Comparison of ENCODE assay signal across 6 cellular contexts in genomic region chr19:46616631-46617322, GRCh38. TPM values are rescaled to one million over a fixed set of nuclear protein-coding genes. Genes with fewer than 3 reads are reported as not detected.
A peak's percentile ranks its signal among the peaks of the same experiment; 100 is the strongest.
DNase-seq lines count a peak whose midpoint lies in the region; ATAC-seq, FAIRE-seq and TF ChIP-seq lines count a peak whose summit lies in the region.

No MANE protein-coding gene starts in this region.

- peaks cover 48% of the 10 kb centered on the region for H3K4me1 ChIP-seq in GM12878 (ENCODE audit: control insufficient read depth, insufficient read depth, low read length)

- no peak for TF ChIP-seq POLR2A in GM12878 (IDR thresholded peaks at IDR 0.05; ENCODE audit: low read depth, low read length)

- DNase-seq in NCI-H2196 treated with DMSO at 0.1 percent for 48 hours (lab: John Stamatoyannopoulos, UW; ENCODE audit: unreplicated experiment) (peak; percentile 56), GM12878 (ENCODE audit: low read depth, low spot score) (no peak), OCI-M2 (lab: John Stamatoyannopoulos, UW; ENCODE audit: unreplicated experiment) (no peak)

- no peaks in the 10 kb centered on the region for H3K9me3 ChIP-seq in GM12878 (replicated peaks; ENCODE audit: control insufficient read depth, insufficient read depth, low read length)
- H3K9me3 ChIP-seq in neural cell (ENCODE audit: low read length) = no peaks in the 10 kb centered on the region

- no peaks in the 10 kb centered on the region for H3K9me2 ChIP-seq in neural cell (ENCODE audit: insufficient read depth, low read length)

- FAIRE-seq in GM12878 (lab: Jason Lieb, UNC) = no peak

- CTCF ChIA-PET in GM12878 (lab: Yijun Ruan, JAX) = interaction anchor here (0.7 to 13.7 kb wide), 11 partner anchors 12 to 497 kb away, joined by 3 to 434 read pairs (median 6); partner anchors contain the start of genes CALM3, DACT3, GNG8 and PTGIR

- H3K27me3 ChIP-seq in GM12878 (replicated peaks in 1 of 2; ENCODE audit: control insufficient read depth in 2 of 2, insufficient read depth in 2 of 2, low read length in 1 of 2) = no peaks in the 10 kb centered on the region
- no peaks in the 10 kb centered on the region for H3K27me3 ChIP-seq in neural cell (ENCODE audit: insufficient read depth, low read depth, low read length)

- RAD21 ChIA-PET in GM12878 (lab: Charles Lee; ENCODE audit: unreplicated experiment) = interaction anchor here (0.8 to 11.8 kb wide), 13 partner anchors 8 to 87 kb away, joined by 3 to 245 read pairs (median 4); partner anchors contain the start of genes CALM3, DACT3, GNG8 and PTGIR

- TF ChIP-seq RAD21 in GM12878 (IDR thresholded peaks at IDR 0.05; ENCODE audit: insufficient read depth, low read depth, low read length) (peak; percentile 50), neural cell (conservative IDR thresholded peaks at IDR 0.05) (peak; percentile 62)

- H3K4me3 ChIP-seq in GM12878 = 0 out of 2 replicates have a peak overlapping the region, but pooled peaks have one; percentile 21
- H3K4me3 ChIP-seq in neural cell (ENCODE audit: low read length) = no peak overlapping the region

- WGBS in GM12878 (ENCODE audit: insufficient coverage, insufficient replicate concordance, low lambda C conversion rate, missing lambda C conversion rate) = 18% methylated on average over 17 of the region's 17 CpGs

- H3K79me2 ChIP-seq in GM12878 (ENCODE audit: control insufficient read depth, insufficient read depth, low read length) (peaks cover 9% of the 10 kb centered on the region), neural cell (replicated peaks; ENCODE audit: insufficient read depth, low read length) (no peaks in the 10 kb centered on the region)

- H3K9ac ChIP-seq in GM12878 (ENCODE audit: control insufficient read depth, insufficient read depth, low read length) (peak overlapping the region; percentile 43), neural cell (ENCODE audit: low read length) (no peak overlapping the region)

- in situ Hi-C loops in GM12878 (cut with MboI) = no loop called here

- SMC1A ChIA-PET in GM12878 (lab: Charles Lee; ENCODE audit: uncharacterized antibody, unreplicated experiment) = interaction anchor here (0.9 to 17.6 kb wide), 8 partner anchors 9 to 46 kb away, joined by 3 to 286 read pairs (median 6); partner anchors contain the start of genes CALM3, DACT3 and PTGIR

- intact Hi-C loops in GM12878 (cut with micrococcal nuclease; ENCODE audit: unreplicated experiment) = no loop called here

- ATAC-seq in GM12878 (peak; percentile 6), HG03045 (IDR thresholded peaks at IDR 0.05; ENCODE audit: unreplicated experiment) (no peak)

- H4K20me1 ChIP-seq in GM12878 (ENCODE audit: control insufficient read depth, insufficient read depth) = no peaks in the 10 kb centered on the region
- no peaks in the 10 kb centered on the region for H4K20me1 ChIP-seq in neural cell (ENCODE audit: insufficient read depth)

- H3F3A ChIP-seq in neural cell (ENCODE audit: insufficient read depth, low read length, poor library complexity, severe bottlenecking) = no peaks in the 10 kb centered on the region

- 0 out of 2 replicates have a peak overlapping the region, but pooled peaks have one; percentile 10 for H2AFZ ChIP-seq in GM12878 (ENCODE audit: control insufficient read depth, low read depth, low read length)
- H2AFZ ChIP-seq in neural cell (ENCODE audit: low read depth, low read length) = no peak overlapping the region

- peak; percentile 32 for TF ChIP-seq CTCF in GM12873 (IDR thresholded peaks at IDR 0.05; ENCODE audit: insufficient read depth, low read depth, low read length, missing control alignments)
- peak; percentile 32 to 73 (median 55) for TF ChIP-seq CTCF in GM12878 (IDR thresholded peaks at IDR 0.05 in 2 of 3, conservative IDR thresholded peaks at IDR 0.05 in 1 of 3; ENCODE audit: control insufficient read depth in 2 of 3, extremely low read depth in 1 of 3, insufficient read depth in 1 of 3, low read depth in 3 of 3, low read length in 3 of 3)
- TF ChIP-seq CTCF in neural cell (IDR thresholded peaks at IDR 0.05; ENCODE audit: poor library complexity, severe bottlenecking) = peak; percentile 63

- H3K27ac ChIP-seq in GM12878 (ENCODE audit: control insufficient read depth, insufficient read depth) = peak overlapping the region; percentile 61
- no peak overlapping the region for H3K27ac ChIP-seq in neural cell (ENCODE audit: low read length)

- H3K4me2 ChIP-seq in GM12878 (ENCODE audit: control insufficient read depth, insufficient read depth) (peak overlapping the region; percentile 62), neural cell (ENCODE audit: low read length) (no peak overlapping the region)

- BruUV-seq in GM12878 (replicated peaks; lab: Mats Ljungman, UMichigan) = no TSS peak

- POLR2A ChIA-PET in GM12878 (lab: Charles Lee) = interaction anchor here (0.5 to 7.7 kb wide), 6 partner anchors 10 to 207 kb away, joined by 3 to 72 read pairs (median 4); partner anchors contain the start of genes CALM3 and DACT3

- TF ChIP-seq EP300 in GM12878 (IDR thresholded peaks at IDR 0.05; ENCODE audit: borderline replicate concordance in 1 of 2, control insufficient read depth in 1 of 2, low read depth in 2 of 2, low read length in 2 of 2) = no peak
- TF ChIP-seq EP300 in neural cell (conservative IDR thresholded peaks at IDR 0.05; ENCODE audit: poor library complexity, severe bottlenecking) = no peak

- H3K36me3 ChIP-seq in GM12878 (ENCODE audit: control insufficient read depth in 2 of 2, insufficient read depth in 2 of 2, low read length in 1 of 2) (no peaks in the 10 kb centered on the region), neural cell (ENCODE audit: insufficient read depth, low read length) (no peaks in the 10 kb centered on the region)

RNA-seq across cellular contexts. Expression of gene PTGIR, which starts 8.1 kb away (rescaled TPM):
- 66.6 and 83.6 TPM in 2 replicates for total RNA-seq in GM12878 (2013; cell fraction: nucleolus; rRNA removed)
- 16.3 and 16.7 TPM in 2 replicates for total RNA-seq in GM12878 (2014; rRNA removed)
- 5.4 and 6.5 TPM in 2 replicates for total RNA-seq in GM12878 (2014; rRNA removed; fragmentation: Illumina TruSeq; extraction: Trizol)
- 14.7 and 17.9 TPM in 2 replicates for total RNA-seq in GM12878 (2021)
- polyA plus RNA-seq in GM12878 (2011; ENCODE audit: low read depth) = 3.2 TPM
- 9.9 and 15.2 TPM in 2 replicates for polyA plus RNA-seq in GM12878 (2011; rRNA removed)
- polyA plus RNA-seq in GM12878 (2011; cell fraction: cytosol; rRNA removed) = 19.4 and 32.9 TPM in 2 replicates
- polyA plus RNA-seq in GM12878 (2011; cell fraction: nucleus; rRNA removed) = 48.5 and 57.6 TPM in 2 replicates
- 7.5 and 9.5 TPM in 2 replicates for polyA plus RNA-seq in GM12878 (2012)
- polyA plus RNA-seq in GM12878 (2014; fragmentation: Illumina TruSeq; extraction: Trizol) = 3.9 and 6.7 TPM in 2 replicates
- 1 to 10 TPM in 1 of 2 experiments, under 1 TPM in 1; 0.34 to 1.5 TPM for polyA plus RNA-seq in GM12878 (2014; fragmentation: Nextera tagmentation; extraction: Ambion mirVana)
- 25.8 and 29.1 TPM in 2 replicates for polyA plus RNA-seq in GM12878 (2014; rRNA removed)
- 10 to 100 TPM in 1 of 2 experiments, 1 to 10 TPM in 1; 9.7 to 10.1 TPM for polyA plus RNA-seq in GM12878 (2016; fragmentation: Nextera tagmentation; extraction: Ambion mirVana)
- polyA minus RNA-seq in GM12878 (2011; rRNA and poly(A)+ RNA removed) = 7.6 and 15.0 TPM in 2 replicates
- polyA minus RNA-seq in GM12878 (2011; cell fraction: cytosol; rRNA and poly(A)+ RNA removed) = 3.5 and 5.6 TPM in 2 replicates
- 6.2 and 14.4 TPM in 2 replicates for polyA minus RNA-seq in GM12878 (2011; cell fraction: nucleus; rRNA and poly(A)+ RNA removed)
- polyA plus RNA-seq in neural cell = not detected in 2 replicates
- polyA minus RNA-seq in neural cell = not detected in 2 replicates

RNA-seq across cellular contexts. Expression of gene CALM3, which starts 15.6 kb away (rescaled TPM):
- 54.7 and 60.8 TPM in 2 replicates for total RNA-seq in GM12878 (2013; cell fraction: nucleolus; rRNA removed)
- total RNA-seq in GM12878 (2014; rRNA removed) (177 and 178 TPM in 2 replicates), GM12878 (2014; rRNA removed; fragmentation: Illumina TruSeq; extraction: Trizol) (197 and 205 TPM in 2 replicates), GM12878 (2021) (371 and 375 TPM in 2 replicates)
- polyA plus RNA-seq in GM12878 (2011; ENCODE audit: low read depth) = 291 TPM
- polyA plus RNA-seq in GM12878 (2011; rRNA removed) (733 and 849 TPM in 2 replicates), GM12878 (2014; fragmentation: Illumina TruSeq; extraction: Trizol) (338 and 393 TPM in 2 replicates), GM12878 (2014; fragmentation: Nextera tagmentation; extraction: Ambion mirVana) (100 to 1,000 TPM; 164 to 202 TPM), GM12878 (2014; rRNA removed) (346 and 407 TPM in 2 replicates), GM12878 (2016; fragmentation: Nextera tagmentation; extraction: Ambion mirVana) (100 to 1,000 TPM; 349 to 375 TPM), neural cell (630 and 647 TPM in 2 replicates)
- 498 and 585 TPM in 2 replicates for polyA plus RNA-seq in GM12878 (2011; cell fraction: cytosol; rRNA removed)
- polyA plus RNA-seq in GM12878 (2011; cell fraction: nucleus; rRNA removed) = 422 and 445 TPM in 2 replicates
- polyA plus RNA-seq in GM12878 (2012) = 373 and 454 TPM in 2 replicates
- 226 and 423 TPM in 2 replicates for polyA minus RNA-seq in GM12878 (2011; rRNA and poly(A)+ RNA removed)
- 89.3 and 102 TPM in 2 replicates for polyA minus RNA-seq in GM12878 (2011; cell fraction: cytosol; rRNA and poly(A)+ RNA removed)
- polyA minus RNA-seq in GM12878 (2011; cell fraction: nucleus; rRNA and poly(A)+ RNA removed) = 49.6 and 52.8 TPM in 2 replicates
- polyA minus RNA-seq in neural cell = 378 and 451 TPM in 2 replicates

RNA-seq across cellular contexts. Expression of gene GNG8, which starts 19.2 kb away (rescaled TPM):
- not detected in 2 replicates for total RNA-seq in GM12878 (2013; cell fraction: nucleolus; rRNA removed)
- not detected in 2 replicates for total RNA-seq in GM12878 (2014; rRNA removed)
- not detected in 2 replicates for total RNA-seq in GM12878 (2014; rRNA removed; fragmentation: Illumina TruSeq; extraction: Trizol)
- total RNA-seq in GM12878 (2021) = not detected in 2 replicates
- not detected for polyA plus RNA-seq in GM12878 (2011; ENCODE audit: low read depth)
- 1.2 TPM in 1 of 2 replicates, not detected in the other for polyA plus RNA-seq in GM12878 (2011; rRNA removed)
- polyA plus RNA-seq in GM12878 (2011; cell fraction: cytosol; rRNA removed) = not detected in 2 replicates
- not detected in 2 replicates for polyA plus RNA-seq in GM12878 (2011; cell fraction: nucleus; rRNA removed)
- polyA plus RNA-seq in GM12878 (2012) = 10.6 TPM in 1 of 2 replicates, not detected in the other
- not detected in 2 replicates for polyA plus RNA-seq in GM12878 (2014; fragmentation: Illumina TruSeq; extraction: Trizol)
- 1 to 10 TPM; 4.1 to 6.6 TPM for polyA plus RNA-seq in GM12878 (2014; fragmentation: Nextera tagmentation; extraction: Ambion mirVana)
- polyA plus RNA-seq in GM12878 (2014; rRNA removed) = not detected in 2 replicates
- polyA plus RNA-seq in GM12878 (2016; fragmentation: Nextera tagmentation; extraction: Ambion mirVana) = 1 to 10 TPM in 1 of 2 experiments, not detected in 1; 1.3 TPM
- polyA minus RNA-seq in GM12878 (2011; rRNA and poly(A)+ RNA removed) = not detected in 2 replicates
- not detected in 2 replicates for polyA minus RNA-seq in GM12878 (2011; cell fraction: cytosol; rRNA and poly(A)+ RNA removed)
- polyA minus RNA-seq in GM12878 (2011; cell fraction: nucleus; rRNA and poly(A)+ RNA removed) = not detected in 2 replicates
- polyA plus RNA-seq in neural cell = not detected in 2 replicates
- not detected in 2 replicates for polyA minus RNA-seq in neural cell

RNA-seq across cellular contexts. Expression of gene DACT3, which starts 44.2 kb away (rescaled TPM):
- total RNA-seq in GM12878 (2013; cell fraction: nucleolus; rRNA removed) = 5.6 and 5.9 TPM in 2 replicates
- 0.27 and 0.62 TPM in 2 replicates for total RNA-seq in GM12878 (2014; rRNA removed)
- total RNA-seq in GM12878 (2014; rRNA removed; fragmentation: Illumina TruSeq; extraction: Trizol) = 0.23 and 0.27 TPM in 2 replicates
- 0.64 and 0.74 TPM in 2 replicates for total RNA-seq in GM12878 (2021)
- polyA plus RNA-seq in GM12878 (2011; ENCODE audit: low read depth) = 0.80 TPM
- 2.4 and 2.5 TPM in 2 replicates for polyA plus RNA-seq in GM12878 (2011; rRNA removed)
- 1.9 and 2.3 TPM in 2 replicates for polyA plus RNA-seq in GM12878 (2011; cell fraction: cytosol; rRNA removed)
- polyA plus RNA-seq in GM12878 (2011; cell fraction: nucleus; rRNA removed) = 2.0 and 2.3 TPM in 2 replicates
- 1.5 and 1.7 TPM in 2 replicates for polyA plus RNA-seq in GM12878 (2012)
- 0.35 and 0.76 TPM in 2 replicates for polyA plus RNA-seq in GM12878 (2014; fragmentation: Illumina TruSeq; extraction: Trizol)
- polyA plus RNA-seq in GM12878 (2014; fragmentation: Nextera tagmentation; extraction: Ambion mirVana) = under 1 TPM; 0.11 to 0.16 TPM
- polyA plus RNA-seq in GM12878 (2014; rRNA removed) = 0.46 and 0.47 TPM in 2 replicates
- polyA plus RNA-seq in GM12878 (2016; fragmentation: Nextera tagmentation; extraction: Ambion mirVana) = under 1 TPM in 1 of 2 experiments, not detected in 1; 0.05 TPM
- 0.95 and 2.6 TPM in 2 replicates for polyA minus RNA-seq in GM12878 (2011; rRNA and poly(A)+ RNA removed)
- polyA minus RNA-seq in GM12878 (2011; cell fraction: cytosol; rRNA and poly(A)+ RNA removed) = 1.1 and 1.6 TPM in 2 replicates
- polyA minus RNA-seq in GM12878 (2011; cell fraction: nucleus; rRNA and poly(A)+ RNA removed) = 0.48 and 0.67 TPM in 2 replicates
- 29.3 and 32.5 TPM in 2 replicates for polyA plus RNA-seq in neural cell
- polyA minus RNA-seq in neural cell = 29.4 and 40.2 TPM in 2 replicates
